ENCODE assay signal across 10 cellular contexts in genomic region chr9:87276327-87276841, GRCh38.
A peak's percentile ranks its signal among the peaks of the same experiment; 100 is the strongest.
DNase-seq lines count a peak whose midpoint lies in the region; ATAC-seq and TF ChIP-seq lines count a peak whose summit lies in the region.
"Had no signal": no experiment of that assay in that cellular context is flagged by ENCODE, and none has a peak within 500 bp of the region (broad histone marks: within the 10 kb centered on the region; RNA-seq: fewer than 3 reads in every experiment).

No MANE protein-coding gene starts in this region.

- H3K4me1 ChIP-seq in RWPE2 (ENCODE audit: insufficient read depth, poor library complexity, severe bottlenecking): peaks cover 14% of the 10 kb centered on the region
- peaks cover 13% of the 10 kb centered on the region for H3K4me1 ChIP-seq in fibroblast of lung (ENCODE audit: control insufficient read depth, extremely low read depth, insufficient read depth, low read length)
- peaks cover 67% of the 10 kb centered on the region for H3K4me1 ChIP-seq in skeletal muscle satellite cell (ENCODE audit: control insufficient read depth, insufficient read depth, low read length)

- H3K4me3 ChIP-seq in RWPE2 (ENCODE audit: severe bottlenecking) (no peak overlapping the region), fibroblast of lung (replicated peaks in 1 of 4; ENCODE audit: control extremely low read depth in 1 of 4, insufficient read depth in 1 of 4, low read depth in 3 of 4, low read length in 4 of 4) (no peak overlapping the region), skeletal muscle satellite cell (ENCODE audit: low read length) (peak overlapping the region; percentile 55)
- H3K4me3 ChIP-seq: MG63 had no signal

- H3K27ac ChIP-seq in RWPE2 (ENCODE audit: poor library complexity, severe bottlenecking) (peak overlapping the region; percentile 56), fibroblast of lung (ENCODE audit: insufficient read depth, low read length) (no peak overlapping the region)

- no peak overlapping the region for H3K4me2 ChIP-seq in fibroblast of lung (ENCODE audit: extremely low read depth, insufficient read depth, low read length)
- peak overlapping the region; percentile 74 for H3K4me2 ChIP-seq in skeletal muscle satellite cell (ENCODE audit: low read length)

- no peaks in the 10 kb centered on the region for H3K79me2 ChIP-seq in fibroblast of lung (ENCODE audit: control insufficient read depth, insufficient read depth, low read length)

- ATAC-seq in RWPE2 (ENCODE audit: low read depth): peak; percentile 87
- no peak for ATAC-seq in GM19455 (IDR thresholded peaks at IDR 0.05; ENCODE audit: unreplicated experiment)

- H2AFZ ChIP-seq in fibroblast of lung (ENCODE audit: low read length): no peak overlapping the region

- no peaks in the 10 kb centered on the region for H3K9me3 ChIP-seq in RWPE2 (ENCODE audit: severe bottlenecking)
- H3K9me3 ChIP-seq in fibroblast of lung (ENCODE audit: control insufficient read depth, insufficient read depth, low read depth, low read length): no peaks in the 10 kb centered on the region
- H3K9me3 ChIP-seq in skeletal muscle satellite cell (replicated peaks; ENCODE audit: low read length): no peaks in the 10 kb centered on the region
- H3K9me3 ChIP-seq: MG63 had no signal

- H4K20me1 ChIP-seq in fibroblast of lung (ENCODE audit: control insufficient read depth, extremely low read depth, insufficient read depth, low read length): no peaks in the 10 kb centered on the region

- H3K27me3 ChIP-seq in RWPE2 (ENCODE audit: insufficient read depth, poor library complexity, severe bottlenecking) (no peaks in the 10 kb centered on the region), fibroblast of lung (ENCODE audit: control insufficient read depth, insufficient read depth, low read length) (no peaks in the 10 kb centered on the region), skeletal muscle satellite cell (ENCODE audit: control insufficient read depth, insufficient read depth, low read length) (no peaks in the 10 kb centered on the region)
- H3K27me3 ChIP-seq: MG63 had no signal

- TF ChIP-seq CTCF in RWPE2 (IDR thresholded peaks at IDR 0.05; ENCODE audit: poor library complexity, severe bottlenecking): no peak
- no peak for TF ChIP-seq CTCF in fibroblast of lung (conservative IDR thresholded peaks at IDR 0.05 in 1 of 2, IDR thresholded peaks at IDR 0.05 in 1 of 2; ENCODE audit: low read depth in 1 of 2, low read length in 2 of 2)

- H3K36me3 ChIP-seq in RWPE2 (ENCODE audit: low read depth) (no peaks in the 10 kb centered on the region), fibroblast of lung (ENCODE audit: control insufficient read depth, insufficient read depth, low read length) (no peaks in the 10 kb centered on the region), skeletal muscle satellite cell (ENCODE audit: insufficient read depth, low read length) (no peaks in the 10 kb centered on the region)
- H3K36me3 ChIP-seq: MG63 had no signal

- H3K9ac ChIP-seq in fibroblast of lung (ENCODE audit: insufficient read depth, low read length) (no peak overlapping the region), skeletal muscle satellite cell (ENCODE audit: low read depth, low read length) (peak overlapping the region; percentile 85)

- DNase-seq in H4 (ENCODE audit: low spot score) (peak; percentile 83), RWPE2 (ENCODE audit: low spot score) (no peak), fibroblast of lung (ENCODE audit: low read depth in 2 of 2) (peak; percentile 32 to 89), NCI-H1694 (lab: John Stamatoyannopoulos, UW) (no peak), NOMO-1 treated with DMSO at 0.1 percent for 48 hours (lab: John Stamatoyannopoulos, UW; ENCODE audit: unreplicated experiment) (no peak)
- DNase-seq: activated effector memory CD4-positive, alpha-beta T cell treated with anti-CD3 and anti-CD28 coated beads, Interleukin-2, amount 50 U/mL, for 16 hours; NK-92 treated with Interleukin-12 subunit alpha and Interleukin-12 subunit beta, amount 100 ng/mL, for 24 hours had no signal

Comparison
In these comparisons a context has a peak if more than half of its experiments do, and no peak if none do; other contexts are left out.
1. DNase-seq: peak in H4 (single experiment) and fibroblast of lung (2 of 2); none in RWPE2 (single experiment), NCI-H1694 (single experiment) and NOMO-1 treated with DMSO at 0.1 percent for 48 hours (single experiment).